ENCODE assay signal across 8 cellular contexts in genomic region chr7:149714910-149715471, GRCh38.
DNase-seq lines count a peak whose midpoint lies in the region; ATAC-seq lines count a peak whose summit lies in the region.

No MANE protein-coding gene starts in this region.

- H3K27ac ChIP-seq in iPS-18a (ENCODE audit: low read length) = no peak overlapping the region

- peaks cover 10% of the 10 kb centered on the region for H3K27me3 ChIP-seq in iPS-18a (ENCODE audit: control insufficient read depth, insufficient read depth, low read length)

- H3K9me3 ChIP-seq in iPS-18a (ENCODE audit: control insufficient read depth, low read depth, low read length) = peaks cover 13% of the 10 kb centered on the region

- peak overlapping the region; percentile 54 for H3K9ac ChIP-seq in iPS-18a (ENCODE audit: low read length)

- peak; percentile 83 for DNase-seq in activated effector memory CD4-positive, alpha-beta T cell treated with anti-CD3 and anti-CD28 coated beads, Interleukin-2, amount 50 U/mL, for 16 hours
- no peak for DNase-seq in activated effector memory CD4-positive, alpha-beta T cell treated with Interleukin-2 at 50 U/mL for 16 hours
- peak; percentile 21 for DNase-seq in activated T-helper 9 cell treated with anti-CD3 and anti-CD28 coated beads, Interleukin-2, amount 50 U/mL, for 16 hours (ENCODE audit: low read depth)
- DNase-seq in stimulated activated CD4-positive, alpha-beta T cell treated with anti-CD3 and anti-CD28 coated beads, Interleukin-2, amount 100 ng/mL, for 24 hours = peak; percentile 52
- no peak for DNase-seq in NCI-H526 treated with DMSO at 0.1 percent for 48 hours (lab: John Stamatoyannopoulos, UW)
- DNase-seq in middle frontal gyrus (ENCODE audit: extremely low spot score, low spot score) = no peak

- H3K36me3 ChIP-seq in iPS-18a (ENCODE audit: control insufficient read depth, low read depth, low read length) = no peaks in the 10 kb centered on the region

- no peaks in the 10 kb centered on the region for H3K4me1 ChIP-seq in iPS-18a (ENCODE audit: control insufficient read depth, low read depth, low read length)

- ATAC-seq in HG03520 (IDR thresholded peaks at IDR 0.05; ENCODE audit: unreplicated experiment) = peak; percentile 22

- H3K4me3 ChIP-seq in iPS-18a (ENCODE audit: low read length) = peak overlapping the region; percentile 69

Comparison
In these comparisons a context has a peak if more than half of its experiments do, and no peak if none do; other contexts are left out.
1. DNase-seq: peak in activated effector memory CD4-positive, alpha-beta T cell treated with anti-CD3 and anti-CD28 coated beads, Interleukin-2, amount 50 U/mL, for 16 hours (single experiment), activated T-helper 9 cell treated with anti-CD3 and anti-CD28 coated beads, Interleukin-2, amount 50 U/mL, for 16 hours (single experiment) and stimulated activated CD4-positive, alpha-beta T cell treated with anti-CD3 and anti-CD28 coated beads, Interleukin-2, amount 100 ng/mL, for 24 hours (2 of 2); none in activated effector memory CD4-positive, alpha-beta T cell treated with Interleukin-2 at 50 U/mL for 16 hours (single experiment), NCI-H526 treated with DMSO at 0.1 percent for 48 hours (single experiment) and middle frontal gyrus (single experiment).